ENCODE assay signal across 2 cellular contexts in genomic region chr17:44911133-44912001, GRCh38.
TF ChIP-seq lines count a peak whose summit lies in the region.

No MANE protein-coding gene starts in this region.

TF ChIP-seq in GM23338, 12 proteins besides CTCF, POLR2A, EP300 and RAD21:
- TF ChIP-seq ZNF462 (CRISPR knock-in tag; IDR thresholded peaks at IDR 0.05), result no peak
- peak; percentile 28; the same call in 1 of the 2 replicates for TF ChIP-seq POLR2AphosphoS5 (IDR thresholded peaks at IDR 0.05; ENCODE audit: low read depth)
- no peak for TF ChIP-seq ETS1 (IDR thresholded peaks at IDR 0.05)
- no peak for TF ChIP-seq JUNB (IDR thresholded peaks at IDR 0.05; ENCODE audit: unreplicated experiment)

TF ChIP-seq in K562, 482 proteins besides CTCF, POLR2A, EP300 and RAD21 (continues in another document):
- TF ChIP-seq ZNF263 (CRISPR knock-in tag; IDR thresholded peaks at IDR 0.05; ENCODE audit: borderline replicate concordance) (peak; percentile 36; the same call in 1 of the 2 replicates), L3MBTL2 (IDR thresholded peaks at IDR 0.05) (peak; percentile 71), BRCA1 (IDR thresholded peaks at IDR 0.05) (no peak), BRCA1 (CRISPR knock-in tag; IDR thresholded peaks at IDR 0.05) (0 out of 2 replicates have a peak, but pooled peaks have one; percentile 22), HMBOX1 (IDR thresholded peaks at IDR 0.05) (no peak), SPI1 (IDR thresholded peaks at IDR 0.05; ENCODE audit: borderline replicate concordance, low read depth, low read length) (no peak), KLF16 (IDR thresholded peaks at IDR 0.05) (0 out of 2 replicates have a peak, but pooled peaks have one; percentile 27), YY1 (IDR thresholded peaks at IDR 0.05; ENCODE audit: borderline replicate concordance in 1 of 3, control insufficient read depth in 1 of 3, extremely low read depth in 1 of 3, insufficient read depth in 3 of 3, insufficient read length in 1 of 3, insufficient replicate concordance in 2 of 3, low read depth in 1 of 3, low read length in 2 of 3) (no peak), MGA (IDR thresholded peaks at IDR 0.05) (peak; percentile 45; the same call in 1 of the 2 replicates), ARID3B (CRISPR knock-in tag; IDR thresholded peaks at IDR 0.05; ENCODE audit: borderline replicate concordance) (0 out of 2 replicates have a peak, but pooled peaks have one; percentile 7), RB1 (IDR thresholded peaks at IDR 0.05; ENCODE audit: low read depth) (0 out of 2 replicates have a peak, but pooled peaks have one; percentile 36), RCOR1 (IDR thresholded peaks at IDR 0.05; ENCODE audit: borderline replicate concordance in 1 of 2, low read depth in 2 of 2, low read length in 2 of 2) (peak in 1 of 2 experiments; percentile 66; a peak in 1 of 4 replicates), USF2 (CRISPR knock-in tag; IDR thresholded peaks at IDR 0.05) (peak; percentile 62), CXXC5 (CRISPR knock-in tag; IDR thresholded peaks at IDR 0.05) (peak; percentile 60), RBFOX2 (IDR thresholded peaks at IDR 0.05; ENCODE audit: low read depth, low read length) (0 out of 2 replicates have a peak, but pooled peaks have one; percentile 42), USF1 (CRISPR knock-in tag; IDR thresholded peaks at IDR 0.05) (peak; percentile 59), HDGF (IDR thresholded peaks at IDR 0.05) (0 out of 2 replicates have a peak, but pooled peaks have one; percentile 42), SLC30A9 (CRISPR knock-in tag; IDR thresholded peaks at IDR 0.05) (no peak), NRF1 (conservative IDR thresholded peaks at IDR 0.05 in 1 of 2, IDR thresholded peaks at IDR 0.05 in 1 of 2) (peak; percentile 49 to 58; a peak in 3 of 4 replicates), ZEB2 (IDR thresholded peaks at IDR 0.05) (0 out of 2 replicates have a peak, but pooled peaks have one; percentile 18), ZC3H4 (CRISPR knock-in tag; IDR thresholded peaks at IDR 0.05; ENCODE audit: borderline replicate concordance) (0 out of 2 replicates have a peak, but pooled peaks have one; percentile 57), NCOA4 (IDR thresholded peaks at IDR 0.05; ENCODE audit: partially characterized antibody) (no peak), PRDM10 (IDR thresholded peaks at IDR 0.05; ENCODE audit: partially characterized antibody) (peak; percentile 47), NR3C1 (CRISPR knock-in tag; IDR thresholded peaks at IDR 0.05) (no peak), POLR2G (IDR thresholded peaks at IDR 0.05; ENCODE audit: low read depth, low read length) (0 out of 2 replicates have a peak, but pooled peaks have one; percentile 18), MAZ (CRISPR knock-in tag; conservative IDR thresholded peaks at IDR 0.05 in 1 of 2, IDR thresholded peaks at IDR 0.05 in 1 of 2) (peak; percentile 25 to 54; a peak in 1 of 4 replicates), ESRRA (IDR thresholded peaks at IDR 0.05; ENCODE audit: borderline replicate concordance, low read depth) (peak; percentile 94), CHAMP1 (IDR thresholded peaks at IDR 0.05) (no peak), SMAD4 (CRISPR knock-in tag; conservative IDR thresholded peaks at IDR 0.05) (0 out of 2 replicates have a peak, but pooled peaks have one; percentile 43)
